Comparison of ENCODE assay signal across 5 cellular contexts in genomic region chr5:8229551-8229950, GRCh38.
"Had no signal": no experiment of that assay in that cellular context is flagged by ENCODE, and none has a peak within 500 bp of the region (broad histone marks: within the 10 kb centered on the region; RNA-seq: fewer than 3 reads in every experiment).

No MANE protein-coding gene starts in this region.

- H3K9me3 Mint-ChIP-seq: H9 had no signal

- H3K4me3 Mint-ChIP-seq: GM23338, H9 had no signal

- H3K27ac Mint-ChIP-seq: GM23338, H9 had no signal

- H3K4me2 ChIP-seq: GM23338 had no signal

- H3K4me1 Mint-ChIP-seq: GM23338, H9 had no signal

- ATAC-seq: GM23338, K562 had no signal

- DNase-seq: H9, HCEC 1CT, IMR-90 had no signal

- H3K4me3 ChIP-seq: GM23338, K562 had no signal

- H2AFZ ChIP-seq: GM23338 had no signal
